Comparison of ENCODE assay signal across 1 cellular context in the genomic region with DNA sequence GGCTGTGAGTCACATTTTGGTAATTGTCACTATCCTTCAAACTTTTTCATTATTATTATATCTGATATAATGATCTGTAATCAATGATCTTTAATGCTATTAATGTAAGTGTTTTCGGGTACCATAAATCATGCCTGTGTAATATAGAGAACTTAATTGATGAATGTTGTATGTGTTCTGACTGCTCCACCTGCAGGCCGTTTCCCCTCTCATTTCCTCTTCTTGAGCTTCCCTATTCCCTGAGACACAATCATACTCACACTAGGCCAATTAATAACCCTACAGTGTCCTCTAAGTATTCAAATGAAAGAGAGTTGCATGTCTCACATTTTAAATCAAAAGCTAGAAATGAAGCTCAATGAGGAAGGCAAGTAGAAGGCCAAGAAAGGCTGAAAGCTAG.
TF ChIP-seq lines count a peak whose summit lies in the region.

No MANE protein-coding gene starts in this region.

TF ChIP-seq in H1, 55 proteins besides CTCF, POLR2A, EP300 and RAD21:
- TF ChIP-seq SP2 (IDR thresholded peaks at IDR 0.05; ENCODE audit: low read length) (no peak), CTBP2 (IDR thresholded peaks at IDR 0.05; ENCODE audit: borderline replicate concordance, insufficient read depth, insufficient read length, low read length) (no peak), RBBP5 (IDR thresholded peaks at IDR 0.05; ENCODE audit: borderline replicate concordance, low read depth, low read length) (no peak), TAF1 (IDR thresholded peaks at IDR 0.05; ENCODE audit: low read depth, low read length) (no peak), CBX8 (IDR thresholded peaks at IDR 0.05; ENCODE audit: borderline replicate concordance, low read depth, low read length) (no peak)
